ENCODE assay signal across 8 cellular contexts in the genomic region with DNA sequence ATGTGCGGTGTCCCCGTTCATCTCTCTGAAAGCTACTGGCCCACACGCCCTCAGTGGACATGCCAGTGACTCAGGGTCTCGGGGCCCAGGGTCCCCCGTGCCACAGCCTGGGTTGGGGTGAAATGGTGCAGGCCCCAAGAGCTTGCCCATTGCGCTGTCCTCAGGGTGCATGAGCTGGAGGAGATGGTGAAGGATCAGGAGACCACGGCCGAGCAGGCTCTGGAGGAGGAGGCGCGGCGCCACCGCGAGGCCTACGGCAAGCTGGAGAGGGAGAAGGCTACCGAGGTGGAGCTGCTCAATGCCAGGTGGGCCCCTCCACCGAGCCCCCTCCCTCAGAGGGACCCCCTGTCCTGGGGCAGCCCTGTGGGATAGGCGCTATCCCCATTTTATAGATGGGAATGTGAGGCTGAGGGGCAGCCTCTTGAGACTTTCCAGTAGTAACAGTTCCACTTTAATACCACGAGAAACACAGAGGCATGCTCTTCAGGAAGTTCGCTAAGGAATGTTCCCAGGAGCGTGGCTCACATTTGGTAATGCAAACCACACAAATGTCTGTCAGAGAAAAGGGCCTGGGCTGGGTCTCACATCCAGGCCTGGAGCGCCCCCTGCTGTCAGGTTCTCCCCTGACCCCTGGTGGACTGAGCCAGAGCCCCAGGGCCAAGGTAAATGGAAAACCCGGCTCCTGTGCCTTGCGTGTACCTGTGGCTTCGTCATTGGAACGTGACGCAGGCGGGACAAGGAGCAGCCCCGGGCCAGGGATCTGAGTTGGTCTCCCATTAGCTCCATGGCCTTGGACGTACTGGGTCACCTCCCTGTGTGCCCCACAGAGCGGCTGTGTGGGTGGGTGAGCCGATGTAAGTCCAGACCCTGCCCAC.
DNase-seq lines count a peak whose midpoint lies in the region; ATAC-seq and TF ChIP-seq lines count a peak whose summit lies in the region.

No MANE protein-coding gene starts in this region.

- H3K9me3 ChIP-seq in cardiac muscle cell (ENCODE audit: low read depth) = no peaks in the 10 kb centered on the region
- no peaks in the 10 kb centered on the region for H3K9me3 ChIP-seq in vagina

- no peaks in the 10 kb centered on the region for H3K4me1 ChIP-seq in cardiac muscle cell (ENCODE audit: low read depth)
- H3K4me1 ChIP-seq in vagina = no peaks in the 10 kb centered on the region

- H3K4me3 ChIP-seq in cardiac muscle cell (no peak overlapping the region), vagina (no peak overlapping the region)

- H3K27me3 ChIP-seq in cardiac muscle cell = no peaks in the 10 kb centered on the region
- no peaks in the 10 kb centered on the region for H3K27me3 ChIP-seq in vagina

- no peak for ATAC-seq in GM21825 (IDR thresholded peaks at IDR 0.05; ENCODE audit: unreplicated experiment)

- peak; percentile 92 for TF ChIP-seq CTCF in GM12873 (IDR thresholded peaks at IDR 0.05; ENCODE audit: insufficient read depth, low read depth, low read length, missing control alignments)
- peak; percentile 91 for TF ChIP-seq CTCF in LNCAP (IDR thresholded peaks at IDR 0.05)
- peak; percentile 91 for TF ChIP-seq CTCF in cardiac muscle cell (IDR thresholded peaks at IDR 0.05; ENCODE audit: low read depth, low read length)
- TF ChIP-seq CTCF in vagina (IDR thresholded peaks at IDR 0.05) = peak; percentile 51 to 78 (median 56)

- H3K36me3 ChIP-seq in cardiac muscle cell (no peaks in the 10 kb centered on the region), vagina (peaks cover 0 to 12% of the 10 kb centered on the region in 2 donors)

- intact Hi-C loops in vagina (cut with DNase I) = loop anchor here (5.0 kb wide), 1 partner anchor 88 kb away; no protein-coding TSS in a partner anchor

- H3K27ac ChIP-seq in cardiac muscle cell (no peak overlapping the region), vagina (no peak overlapping the region)

- peak; percentile 77 for DNase-seq in T follicular helper cell (ENCODE audit: low read depth)
- DNase-seq in activated naive CD8-positive, alpha-beta T cell treated with anti-CD3 and anti-CD28 coated beads, Interleukin-2, amount 50 U/mL, for 16 hours (ENCODE audit: low read depth, low spot score) = peak; percentile 79
- DNase-seq in cardiac muscle cell (ENCODE audit: low read depth in 1 of 2, low spot score in 1 of 2) = peak; percentile 88 to 97
- DNase-seq in pulmonary artery endothelial cell (ENCODE audit: low read depth, low spot score) = peak; percentile 43
- no peak for DNase-seq in vagina (ENCODE audit: extremely low spot score in 2 of 2)

- no peak for TF ChIP-seq POLR2A in vagina (IDR thresholded peaks at IDR 0.05)

Comparison
In these comparisons a context has a peak if more than half of its experiments do, and no peak if none do; other contexts are left out.
1. DNase-seq: peak in T follicular helper cell (single experiment), activated naive CD8-positive, alpha-beta T cell treated with anti-CD3 and anti-CD28 coated beads, Interleukin-2, amount 50 U/mL, for 16 hours (single experiment), cardiac muscle cell (2 of 2) and pulmonary artery endothelial cell (single experiment); none in vagina (0 of 2).
2. Peak in every context shown above with its lines, with median percentiles within 50 percentile points of each other: CTCF ChIP-seq.